22 cellular contexts compared by ENCODE assay signal in the genomic region with DNA sequence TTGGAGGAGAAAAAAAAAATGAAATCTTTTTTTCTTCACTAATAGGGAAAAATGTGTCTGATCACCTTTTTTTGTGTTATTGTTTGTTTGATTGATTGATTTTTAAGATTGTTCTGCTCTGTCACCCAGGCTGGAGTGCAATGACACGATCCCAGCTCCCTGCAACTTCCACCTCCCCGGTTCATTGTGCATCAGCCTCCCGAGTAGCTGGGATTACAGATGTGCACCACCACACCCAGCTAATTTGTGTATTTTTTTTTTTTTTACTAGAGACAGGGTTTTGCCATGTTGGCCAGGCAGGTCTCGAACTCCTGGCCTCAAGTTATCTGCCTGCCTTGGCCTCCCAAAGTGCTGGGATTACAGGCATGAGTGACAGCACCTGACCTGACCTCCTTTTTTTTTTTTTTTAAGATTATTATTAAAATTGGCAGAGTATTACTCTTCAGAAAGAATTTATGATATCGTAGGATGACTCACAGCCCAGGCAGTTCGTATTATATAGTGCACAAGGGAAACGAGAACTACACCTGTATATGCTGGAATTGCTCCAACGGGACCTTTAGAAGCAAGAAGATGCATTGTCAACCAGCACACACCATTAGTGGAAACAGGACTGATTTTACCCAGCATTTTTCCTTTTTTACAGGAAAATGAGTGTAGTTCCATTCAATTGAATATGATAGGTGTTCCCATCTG. TPM values are rescaled to one million over a fixed set of nuclear protein-coding genes. Genes with fewer than 3 reads are reported as not detected.
DNase-seq lines count a peak whose midpoint lies in the region; ATAC-seq, FAIRE-seq and TF ChIP-seq lines count a peak whose summit lies in the region.
"Had no signal": no experiment of that assay in that cellular context is flagged by ENCODE, and none has a peak within 500 bp of the region (broad histone marks: within the 10 kb centered on the region; RNA-seq: fewer than 3 reads in every experiment).

No MANE protein-coding gene starts in this region.

- H3K36me3 ChIP-seq in right lobe of liver (no peaks in the 10 kb centered on the region), HepG2 (replicated peaks in 1 of 2; ENCODE audit: control insufficient read depth in 1 of 2, insufficient read depth in 2 of 2, low read length in 2 of 2) (peaks cover 7 to 53% of the 10 kb centered on the region in 2 experiments)

- H3K27me3 Mint-ChIP-seq in activated T-helper 17 cell treated with anti-CD3 and anti-CD28 coated beads, Interleukin-2, amount 50 U/mL, for 72 hours, result no peaks in the 10 kb centered on the region
- H3K27me3 Mint-ChIP-seq: activated naive CD8-positive, alpha-beta T cell treated with anti-CD3 and anti-CD28 coated beads for 36 hours; IgD-negative memory B cell had no signal

- H3K4me3 ChIP-seq in right lobe of liver (no peak overlapping the region), HepG2 (replicated peaks in 1 of 3; ENCODE audit: insufficient read depth in 1 of 3, low read depth in 2 of 3, low read length in 3 of 3) (no peak overlapping the region)
- H3K4me3 ChIP-seq: BLaER1, body of pancreas had no signal

- peaks cover 0 to 25% (median 8%) of the 10 kb centered on the region in 4 donors for H3K4me1 ChIP-seq in right lobe of liver
- H3K4me1 ChIP-seq in HepG2 (ENCODE audit: insufficient read depth, low read length), result peaks cover 15% of the 10 kb centered on the region
- H3K4me1 ChIP-seq: body of pancreas, Caco-2 had no signal

- H3K79me2 ChIP-seq in HepG2 (ENCODE audit: insufficient read depth, low read length), result peaks cover 3% of the 10 kb centered on the region

- no peak for DNase-seq in right lobe of liver
- DNase-seq in HepG2 (ENCODE audit: low spot score), result no peak
- DNase-seq in dermis blood vessel endothelial cell, result peak; percentile 40
- DNase-seq in left lobe of liver (ENCODE audit: low spot score), result no peak
- DNase-seq in stimulated activated CD4-positive, alpha-beta T cell treated with anti-CD3 and anti-CD28 coated beads, Interleukin-2, amount 100 ng/mL, for 24 hours, result no peak
- no peak for DNase-seq in NCI-H2227 treated with DMSO at 0.1 percent for 48 hours (lab: John Stamatoyannopoulos, UW)
- DNase-seq: activated naive CD8-positive, alpha-beta T cell treated with anti-CD3 and anti-CD28 coated beads for 36 hours; activated T-cell treated with anti-CD3 and anti-CD28 coated beads, Interleukin-2, amount 50 U/mL, for 72 hours; body of pancreas; Caco-2; MM.1S; NCI-H1436 treated with DMSO at 0.1 percent for 48 hours; SHP77; stimulated activated CD4-positive, alpha-beta T cell treated with anti-CD3 and anti-CD28 coated beads, Interleukin-12 subunit alpha, Interleukin-12 subunit beta, amount 100 ng/mL, for 4 hours; SW 1271 had no signal

- no peaks in the 10 kb centered on the region for H4K20me1 ChIP-seq in HepG2 (ENCODE audit: insufficient read depth, low read length)

- H3K27ac Mint-ChIP-seq in activated T-helper 17 cell treated with anti-CD3 and anti-CD28 coated beads, Interleukin-2, amount 50 U/mL, for 72 hours, result no peak overlapping the region
- H3K27ac Mint-ChIP-seq: activated naive CD8-positive, alpha-beta T cell treated with anti-CD3 and anti-CD28 coated beads for 36 hours; activated T-cell treated with anti-CD3 and anti-CD28 coated beads, Interleukin-2, amount 50 U/mL, for 72 hours; IgD-negative memory B cell had no signal

- 64% methylated on average over 8 of the region's 8 CpGs for WGBS in right lobe of liver (ENCODE audit: insufficient coverage, low coverage, low lambda C conversion rate, missing lambda C conversion rate)
- 98% methylated on average over 8 of the region's 8 CpGs for WGBS in HepG2 (ENCODE audit: low lambda C conversion rate)

- in situ Hi-C loops in HepG2 (cut with HindIII; ENCODE audit: extremely low pct_ligation_motif_present, low pct_unique_long_range_greater_than_20kb), result no loop called here

- H3K27ac ChIP-seq in right lobe of liver (peak overlapping the region in 2 of 3 donors; percentile 28 to 58), HepG2 (ENCODE audit: extremely low read length, insufficient read depth, low read length) (no peak overlapping the region)
- H3K27ac ChIP-seq: BLaER1, body of pancreas had no signal

- H3K36me3 Mint-ChIP-seq in activated T-helper 17 cell treated with anti-CD3 and anti-CD28 coated beads, Interleukin-2, amount 50 U/mL, for 72 hours (ENCODE audit: low read depth), result peaks cover 68% of the 10 kb centered on the region

- no peaks in the 10 kb centered on the region for H3K4me1 Mint-ChIP-seq in activated T-helper 17 cell treated with anti-CD3 and anti-CD28 coated beads, Interleukin-2, amount 50 U/mL, for 72 hours
- H3K4me1 Mint-ChIP-seq: activated naive CD8-positive, alpha-beta T cell treated with anti-CD3 and anti-CD28 coated beads for 36 hours had no signal

- no peak for TF ChIP-seq POLR2A in right lobe of liver (IDR thresholded peaks at IDR 0.05)
- no peak for TF ChIP-seq POLR2A in HepG2 (IDR thresholded peaks at IDR 0.05; ENCODE audit: insufficient read depth in 1 of 2, low read depth in 2 of 2, low read length in 2 of 2)

- POLR2A ChIA-PET in HepG2 (lab: Yijun Ruan, JAX), result no interaction called here

- BruUV-seq in HepG2 (replicated peaks; lab: Mats Ljungman, UMichigan), result no TSS peak

- ATAC-seq in right lobe of liver (peak in 2 of 4 donors; percentile 35 to 50), HepG2 (no peak), left lobe of liver (peak; percentile 30), GM18511 (IDR thresholded peaks at IDR 0.05; ENCODE audit: unreplicated experiment) (no peak)
- ATAC-seq in activated T-helper 17 cell treated with anti-CD3 and anti-CD28 coated beads, Interleukin-2, amount 50 U/mL, for 72 hours (replicated peaks), result no peak
- ATAC-seq: activated T-cell treated with anti-CD3 and anti-CD28 coated beads, Interleukin-2, amount 50 U/mL, for 72 hours; body of pancreas had no signal

- CTCF ChIA-PET in HepG2 (lab: Yijun Ruan, JAX; ENCODE audit: low intra/inter-chr PET ratio, low total read pairs), result no interaction called here

- intact Hi-C loops in right lobe of liver (cut with DNase I) (no loop called here), HepG2 (cut with micrococcal nuclease; ENCODE audit: unreplicated experiment) (loop anchor here (10.0 kb wide), 1 partner anchor 152 kb away; no protein-coding TSS in a partner anchor)

- H3K9me3 Mint-ChIP-seq in activated T-helper 17 cell treated with anti-CD3 and anti-CD28 coated beads, Interleukin-2, amount 50 U/mL, for 72 hours, result no peaks in the 10 kb centered on the region
- H3K9me3 Mint-ChIP-seq: activated naive CD8-positive, alpha-beta T cell treated with anti-CD3 and anti-CD28 coated beads for 36 hours; activated T-cell treated with anti-CD3 and anti-CD28 coated beads, Interleukin-2, amount 50 U/mL, for 72 hours; IgD-negative memory B cell had no signal

- TF ChIP-seq RAD21 in HepG2 (CRISPR knock-in tag; IDR thresholded peaks at IDR 0.05), result no peak

- H3K9ac ChIP-seq in HepG2 (ENCODE audit: insufficient read depth, low read depth, low read length), result no peak overlapping the region
- H3K9ac ChIP-seq: BLaER1 had no signal

- FAIRE-seq in HepG2 (lab: Jason Lieb, UNC), result no peak

- no peaks in the 10 kb centered on the region for H3K9me3 ChIP-seq in right lobe of liver
- no peaks in the 10 kb centered on the region for H3K9me3 ChIP-seq in HepG2 (ENCODE audit: low read length)
- H3K9me3 ChIP-seq: BLaER1, body of pancreas, Caco-2 had no signal

- no peak for TF ChIP-seq CTCF in right lobe of liver (IDR thresholded peaks at IDR 0.05)
- no peak for TF ChIP-seq CTCF in HepG2 (CRISPR knock-in tag; IDR thresholded peaks at IDR 0.05)

- no peak overlapping the region for H3K4me3 Mint-ChIP-seq in activated T-helper 17 cell treated with anti-CD3 and anti-CD28 coated beads, Interleukin-2, amount 50 U/mL, for 72 hours
- H3K4me3 Mint-ChIP-seq: activated naive CD8-positive, alpha-beta T cell treated with anti-CD3 and anti-CD28 coated beads for 36 hours; activated T-cell treated with anti-CD3 and anti-CD28 coated beads, Interleukin-2, amount 50 U/mL, for 72 hours; IgD-negative memory B cell had no signal

- H2AFZ ChIP-seq in HepG2 (ENCODE audit: low read length), result no peak overlapping the region

- no peak overlapping the region for H3K4me2 ChIP-seq in HepG2 (ENCODE audit: low read depth, low read length)

- TF ChIP-seq EP300 in HepG2 (IDR thresholded peaks at IDR 0.05; ENCODE audit: low read depth in 2 of 2, low read length in 2 of 2), result no peak
- no peak for TF ChIP-seq EP300 in HepG2 (CRISPR knock-in tag; IDR thresholded peaks at IDR 0.05; ENCODE audit: borderline replicate concordance)

- H3K27me3 ChIP-seq in right lobe of liver (no peaks in the 10 kb centered on the region), HepG2 (ENCODE audit: control insufficient read depth in 1 of 2, insufficient read depth in 2 of 2, low read length in 2 of 2) (no peaks in the 10 kb centered on the region)
- H3K27me3 ChIP-seq: BLaER1, body of pancreas had no signal

RNA-seq across cellular contexts. Expression of a gene that starts 27.7 kb away (rescaled TPM):
- total RNA-seq in right lobe of liver (10 to 100 TPM; 21.3 to 35.7 (median 25.2) TPM), HepG2 (2016; rRNA removed; fragmentation: Illumina TruSeq; extraction: Trizol) (40.0 and 42.7 TPM in 2 replicates), dermis blood vessel endothelial cell (27.4 and 38.7 TPM in 2 replicates), left lobe of liver (31.1 TPM)
- 6.3 and 7.8 TPM in 2 replicates for total RNA-seq in HepG2 (2016; cell fraction: cytosol; rRNA removed; fragmentation: Illumina TruSeq; extraction: Trizol; ENCODE audit: low read depth)
- 36.9 and 42.9 TPM in 2 replicates for total RNA-seq in HepG2 (2016; cell fraction: insoluble cytoplasmic fraction; rRNA removed; fragmentation: Illumina TruSeq; extraction: Trizol)
- total RNA-seq in HepG2 (2016; cell fraction: membrane; rRNA removed; fragmentation: Illumina TruSeq; extraction: Trizol), result 18.7 and 20.2 TPM in 2 replicates
- 29.1 and 31.8 TPM in 2 replicates for total RNA-seq in HepG2 (2016; cell fraction: nucleus; rRNA removed; fragmentation: Illumina TruSeq; extraction: Trizol)
- 28.7 and 45.9 TPM in 2 replicates for polyA plus RNA-seq in HepG2 (2011; rRNA removed)
- polyA plus RNA-seq in HepG2 (2011; cell fraction: cytosol; rRNA removed), result 19.2 and 22.5 TPM in 2 replicates
- 87.0 and 120 TPM in 2 replicates for polyA plus RNA-seq in HepG2 (2011; cell fraction: nucleus; rRNA removed)
- 32.5 and 37.6 TPM in 2 replicates for polyA plus RNA-seq in HepG2 (2012)
- 4.9 and 5.9 TPM in 2 replicates for polyA plus RNA-seq in HepG2 (2016; cell fraction: cytosol; fragmentation: Illumina TruSeq; extraction: Trizol; ENCODE audit: low read depth)
- 52.7 and 56.2 TPM in 2 replicates for polyA plus RNA-seq in HepG2 (2016; cell fraction: insoluble cytoplasmic fraction; fragmentation: Illumina TruSeq; extraction: Trizol; ENCODE audit: low read depth)
- polyA plus RNA-seq in HepG2 (2016; cell fraction: membrane; fragmentation: Illumina TruSeq; extraction: Trizol; ENCODE audit: low read depth), result 13.3 and 13.7 TPM in 2 replicates
- polyA plus RNA-seq in HepG2 (2016; cell fraction: nucleus; fragmentation: Illumina TruSeq; extraction: Trizol; ENCODE audit: insufficient read depth, low read depth), result 67.5 and 77.3 TPM in 2 replicates
- polyA minus RNA-seq in HepG2 (2011; rRNA and poly(A)+ RNA removed; ENCODE audit: low replicate concordance), result 35.2 and 98.1 TPM in 2 replicates
- polyA minus RNA-seq in HepG2 (2011; cell fraction: cytosol; rRNA and poly(A)+ RNA removed), result 16.8 and 22.0 TPM in 2 replicates
- polyA minus RNA-seq in HepG2 (2011; cell fraction: nucleus; rRNA and poly(A)+ RNA removed), result 26.3 and 38.8 TPM in 2 replicates
- 10 to 100 TPM; 25.4 to 47.6 TPM for total RNA-seq in activated T-helper 17 cell treated with anti-CD3 and anti-CD28 coated beads, Interleukin-2, amount 50 U/mL, for 72 hours

RNA-seq across cellular contexts. Expression of a gene that starts 57.4 kb away (rescaled TPM):
- total RNA-seq in right lobe of liver (under 1 TPM in 1 of 6 experiments, not detected in 5; 0.15 TPM), HepG2 (2016; rRNA removed; fragmentation: Illumina TruSeq; extraction: Trizol) (0.04 TPM in 1 of 2 replicates, not detected in the other), dermis blood vessel endothelial cell (not detected in 2 replicates), left lobe of liver (0.08 TPM)
- not detected in 2 replicates for total RNA-seq in HepG2 (2016; cell fraction: cytosol; rRNA removed; fragmentation: Illumina TruSeq; extraction: Trizol; ENCODE audit: low read depth)
- total RNA-seq in HepG2 (2016; cell fraction: insoluble cytoplasmic fraction; rRNA removed; fragmentation: Illumina TruSeq; extraction: Trizol), result 0.09 TPM in 1 of 2 replicates, not detected in the other
- total RNA-seq in HepG2 (2016; cell fraction: membrane; rRNA removed; fragmentation: Illumina TruSeq; extraction: Trizol), result 0.15 TPM in 1 of 2 replicates, not detected in the other
- not detected in 2 replicates for total RNA-seq in HepG2 (2016; cell fraction: nucleus; rRNA removed; fragmentation: Illumina TruSeq; extraction: Trizol)
- 0.07 and 0.08 TPM in 2 replicates for polyA plus RNA-seq in HepG2 (2011; rRNA removed)
- 0.08 and 0.12 TPM in 2 replicates for polyA plus RNA-seq in HepG2 (2011; cell fraction: cytosol; rRNA removed)
- polyA plus RNA-seq in HepG2 (2011; cell fraction: nucleus; rRNA removed), result 0.13 and 0.19 TPM in 2 replicates
- polyA plus RNA-seq in HepG2 (2012), result 0.17 and 0.27 TPM in 2 replicates
- 0.08 and 0.09 TPM in 2 replicates for polyA plus RNA-seq in HepG2 (2016; cell fraction: cytosol; fragmentation: Illumina TruSeq; extraction: Trizol; ENCODE audit: low read depth)
- 0.12 and 0.42 TPM in 2 replicates for polyA plus RNA-seq in HepG2 (2016; cell fraction: insoluble cytoplasmic fraction; fragmentation: Illumina TruSeq; extraction: Trizol; ENCODE audit: low read depth)
- polyA plus RNA-seq in HepG2 (2016; cell fraction: membrane; fragmentation: Illumina TruSeq; extraction: Trizol; ENCODE audit: low read depth), result 0.09 and 0.16 TPM in 2 replicates
- 0.24 and 0.30 TPM in 2 replicates for polyA plus RNA-seq in HepG2 (2016; cell fraction: nucleus; fragmentation: Illumina TruSeq; extraction: Trizol; ENCODE audit: insufficient read depth, low read depth)
- 0.12 and 0.40 TPM in 2 replicates for polyA minus RNA-seq in HepG2 (2011; rRNA and poly(A)+ RNA removed; ENCODE audit: low replicate concordance)
- polyA minus RNA-seq in HepG2 (2011; cell fraction: cytosol; rRNA and poly(A)+ RNA removed), result not detected in 2 replicates
- not detected in 2 replicates for polyA minus RNA-seq in HepG2 (2011; cell fraction: nucleus; rRNA and poly(A)+ RNA removed)
- under 1 TPM in 1 of 2 donors, not detected in 1; 0.15 TPM for total RNA-seq in activated T-helper 17 cell treated with anti-CD3 and anti-CD28 coated beads, Interleukin-2, amount 50 U/mL, for 72 hours
- total RNA-seq: activated naive CD8-positive, alpha-beta T cell treated with anti-CD3 and anti-CD28 coated beads for 36 hours; activated T-cell treated with anti-CD3 and anti-CD28 coated beads, Interleukin-2, amount 50 U/mL, for 72 hours; body of pancreas; glomerular endothelial cell; mononuclear cell; urinary bladder had no signal
- polyA plus RNA-seq: IgD-negative memory B cell, urinary bladder had no signal
